Comparison of ENCODE assay signal across 26 cellular contexts in genomic region chr20:32997431-32997830, GRCh38. TPM values are rescaled to one million over a fixed set of nuclear protein-coding genes. Genes with fewer than 3 reads are reported as not detected.
"Had no signal": no experiment of that assay in that cellular context is flagged by ENCODE, and none has a peak within 500 bp of the region (broad histone marks: within the 10 kb centered on the region; RNA-seq: fewer than 3 reads in every experiment).

No MANE protein-coding gene starts in this region.

- H3K27ac ChIP-seq: adrenal gland, KMS-11, SK-N-MC had no signal

- ATAC-seq: activated CD8-positive, alpha-beta memory T cell treated with anti-CD3 and anti-CD28 coated beads, Interleukin-2, amount 10 ng/mL, durations not matched to agents 7 days and 5 days; Right ventricle myocardium inferior; T-cell; WTC11 had no signal

- H3K4me3 ChIP-seq: adrenal gland, SK-N-MC had no signal

- H3K36me3 ChIP-seq: adrenal gland had no signal

- FAIRE-seq: colon had no signal

- DNase-seq: activated CD4-positive, alpha-beta T cell treated with anti-CD3 and anti-CD28 coated beads, Interleukin-2, amount 50 U/mL, for 1 hour; activated CD8-positive, alpha-beta memory T cell treated with anti-CD3 and anti-CD28 coated beads, Interleukin-2, amount 10 ng/mL, durations not matched to agents 7 days and 5 days; activated gamma-delta T cell; activated naive CD4-positive, alpha-beta T cell treated with anti-CD3 and anti-CD28 coated beads for 36 hours; activated T-cell treated with anti-CD3 and anti-CD28 coated beads, Interleukin-2, amount 50 U/mL, for 24 hours; adrenal gland; anterior cingulate cortex; cerebellar nuclear complex; MV-4-11; NCI-H1105; NCI-H1436 treated with DMSO at 0.1 percent for 48 hours; NCI-H187 treated with DMSO at 0.1 percent for 48 hours; NCI-H2081 treated with DMSO at 0.1 percent for 48 hours; NCI-H446; NCI-H524; T-cell had no signal

- H3K9me3 ChIP-seq: adrenal gland had no signal

- H3K4me2 ChIP-seq: KMS-11 had no signal

- H3K9ac ChIP-seq: KMS-11 had no signal

- H3K27me3 ChIP-seq: adrenal gland had no signal

- H3K4me1 ChIP-seq: adrenal gland had no signal

RNA-seq across cellular contexts. Expression of gene SUN5, which starts 6.8 kb away (rescaled TPM):
- total RNA-seq: activated CD8-positive, alpha-beta memory T cell treated with anti-CD3 and anti-CD28 coated beads, Interleukin-2, amount 10 ng/mL, durations not matched to agents 7 days and 5 days; activated naive CD4-positive, alpha-beta T cell treated with anti-CD3 and anti-CD28 coated beads for 36 hours; activated T-helper 1 cell treated with anti-CD3 and anti-CD28 coated beads, Interleukin-12 subunit alpha, Interleukin-12 subunit beta, Interleukin-2, Interleukin-4 antibody, amounts not matched to agents 30 ng/mL and 10 ng/mL and 1 ng/mL, durations not matched to agents 14 hours and 24 hours and 36 hours; adrenal gland; cardiac septum; MCF 10A; OCI-LY7; Right ventricle myocardium inferior; RPMI7951; T-cell; WTC11 had no signal
- polyA plus RNA-seq: adrenal gland had no signal

RNA-seq across cellular contexts. Expression of gene BPIFB2, which starts 10.1 kb away (rescaled TPM):
- total RNA-seq: activated CD8-positive, alpha-beta memory T cell treated with anti-CD3 and anti-CD28 coated beads, Interleukin-2, amount 10 ng/mL, durations not matched to agents 7 days and 5 days; activated naive CD4-positive, alpha-beta T cell treated with anti-CD3 and anti-CD28 coated beads for 36 hours; activated T-helper 1 cell treated with anti-CD3 and anti-CD28 coated beads, Interleukin-12 subunit alpha, Interleukin-12 subunit beta, Interleukin-2, Interleukin-4 antibody, amounts not matched to agents 30 ng/mL and 10 ng/mL and 1 ng/mL, durations not matched to agents 14 hours and 24 hours and 36 hours; cardiac septum; MCF 10A; OCI-LY7; Right ventricle myocardium inferior; RPMI7951 had no signal
- polyA plus RNA-seq: adrenal gland had no signal

RNA-seq across cellular contexts. Expression of gene BPIFB6, which starts 34.0 kb away (rescaled TPM):
- total RNA-seq: activated CD8-positive, alpha-beta memory T cell treated with anti-CD3 and anti-CD28 coated beads, Interleukin-2, amount 10 ng/mL, durations not matched to agents 7 days and 5 days; activated naive CD4-positive, alpha-beta T cell treated with anti-CD3 and anti-CD28 coated beads for 36 hours; activated T-helper 1 cell treated with anti-CD3 and anti-CD28 coated beads, Interleukin-12 subunit alpha, Interleukin-12 subunit beta, Interleukin-2, Interleukin-4 antibody, amounts not matched to agents 30 ng/mL and 10 ng/mL and 1 ng/mL, durations not matched to agents 14 hours and 24 hours and 36 hours; adrenal gland; cardiac septum; MCF 10A; OCI-LY7; Right ventricle myocardium inferior; RPMI7951; T-cell; WTC11 had no signal
- polyA plus RNA-seq: adrenal gland had no signal

RNA-seq across cellular contexts. Expression of gene BPIFB3, which starts 56.3 kb away (rescaled TPM):
- total RNA-seq: activated CD8-positive, alpha-beta memory T cell treated with anti-CD3 and anti-CD28 coated beads, Interleukin-2, amount 10 ng/mL, durations not matched to agents 7 days and 5 days; activated naive CD4-positive, alpha-beta T cell treated with anti-CD3 and anti-CD28 coated beads for 36 hours; activated T-helper 1 cell treated with anti-CD3 and anti-CD28 coated beads, Interleukin-12 subunit alpha, Interleukin-12 subunit beta, Interleukin-2, Interleukin-4 antibody, amounts not matched to agents 30 ng/mL and 10 ng/mL and 1 ng/mL, durations not matched to agents 14 hours and 24 hours and 36 hours; adrenal gland; cardiac septum; MCF 10A; OCI-LY7; Right ventricle myocardium inferior; RPMI7951; T-cell; WTC11 had no signal
- polyA plus RNA-seq: adrenal gland had no signal
